13 cellular contexts compared by ENCODE assay signal in genomic region chr1:156925154-156926010, GRCh38. TPM values are rescaled to one million over a fixed set of nuclear protein-coding genes. Genes with fewer than 3 reads are reported as not detected.
"Had no signal": no experiment of that assay in that cellular context is flagged by ENCODE, and none has a peak within 500 bp of the region (broad histone marks: within the 10 kb centered on the region; RNA-seq: fewer than 3 reads in every experiment).

No MANE protein-coding gene starts in this region.

- DNase-seq: activated effector memory CD4-positive, alpha-beta T cell treated with Interleukin-2 at 50 U/mL for 16 hours; amygdala; cerebellar nuclear complex; natural killer cell; ovary; stimulated activated CD4-positive, alpha-beta T cell treated with anti-CD3 and anti-CD28 coated beads, Interleukin-12 subunit alpha, Interleukin-12 subunit beta, amount 100 ng/mL, for 4 hours; stimulated activated naive CD4-positive, alpha-beta T cell treated with Interleukin-2 at 50 U/mL for 16 hours had no signal

- H3K9me3 Mint-ChIP-seq: dendritic cell treated with granulocyte-macrophage colony-stimulating factor and Interleukin-4, amounts not matched to agents 40 ng/mL and 50 ng/mL, for 4 days; effector memory CD8-positive, alpha-beta T cell; natural killer cell had no signal

- H3K9me3 ChIP-seq: ovary, upper lobe of left lung had no signal

- H3K4me3 ChIP-seq: ovary, upper lobe of left lung had no signal

- H3K36me3 Mint-ChIP-seq: activated naive CD8-positive, alpha-beta T cell; natural killer cell had no signal

- H3K4me3 Mint-ChIP-seq: dendritic cell treated with granulocyte-macrophage colony-stimulating factor and Interleukin-4, amounts not matched to agents 40 ng/mL and 50 ng/mL, for 4 days; effector memory CD8-positive, alpha-beta T cell; natural killer cell had no signal

- H3K27ac ChIP-seq: ovary, upper lobe of left lung had no signal

- H3K27ac Mint-ChIP-seq: activated naive CD8-positive, alpha-beta T cell; dendritic cell treated with granulocyte-macrophage colony-stimulating factor and Interleukin-4, amounts not matched to agents 40 ng/mL and 50 ng/mL, for 4 days; effector memory CD8-positive, alpha-beta T cell; natural killer cell had no signal

- ATAC-seq: left lobe of liver had no signal

- H3K36me3 ChIP-seq: ovary, upper lobe of left lung had no signal

RNA-seq across cellular contexts. Expression of gene LRRC71, which starts 5.0 kb away (rescaled TPM):
- total RNA-seq: left lobe of liver, mammary epithelial cell, natural killer cell had no signal
- polyA plus RNA-seq: mammary epithelial cell had no signal
